ENCODE assay signal across 12 cellular contexts in the genomic region with DNA sequence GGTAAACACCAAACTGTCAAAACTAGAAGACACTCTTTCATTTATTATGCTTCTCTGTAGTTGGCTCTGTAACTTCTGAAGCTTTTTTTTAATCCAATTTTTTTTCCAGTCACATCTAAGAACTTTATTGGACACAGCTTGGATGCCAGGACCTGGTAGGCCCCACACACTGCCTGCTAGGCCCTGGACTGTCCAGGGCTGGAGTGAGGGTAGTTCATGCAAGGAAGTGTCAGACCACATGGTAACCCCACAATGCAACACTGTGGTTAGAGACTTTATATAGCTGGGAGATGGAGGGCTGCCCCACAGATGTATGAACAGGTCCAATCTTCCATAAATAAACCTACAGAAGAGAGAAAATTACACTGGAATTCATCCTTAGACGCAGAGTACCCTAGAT. TPM values are rescaled to one million over a fixed set of nuclear protein-coding genes. Genes with fewer than 3 reads are reported as not detected.
A peak's percentile ranks its signal among the peaks of the same experiment; 100 is the strongest.
DNase-seq lines count a peak whose midpoint lies in the region; ATAC-seq and TF ChIP-seq lines count a peak whose summit lies in the region.
"Had no signal": no experiment of that assay in that cellular context is flagged by ENCODE, and none has a peak within 500 bp of the region (broad histone marks: within the 10 kb centered on the region; RNA-seq: fewer than 3 reads in every experiment).

No MANE protein-coding gene starts in this region.

- H3K27ac ChIP-seq in smooth muscle cell (ENCODE audit: low read depth) = peak overlapping the region; percentile 76
- H3K27ac ChIP-seq: ovary had no signal

- peaks cover 92% of the 10 kb centered on the region for H3K4me1 Mint-ChIP-seq in activated T-cell treated with anti-CD3 and anti-CD28 coated beads, Interleukin-2, amount 50 U/mL, for 4 hours (ENCODE audit: low read depth)
- peaks cover 92% of the 10 kb centered on the region for H3K4me1 Mint-ChIP-seq in chondrocyte (ENCODE audit: low read depth)

- peaks cover 4% of the 10 kb centered on the region for H3F3A ChIP-seq in smooth muscle cell (ENCODE audit: low read depth)

- no peaks in the 10 kb centered on the region for H3K36me3 ChIP-seq in smooth muscle cell (ENCODE audit: low read depth)
- H3K36me3 ChIP-seq: ovary had no signal

- ATAC-seq in activated T-cell treated with anti-CD3 and anti-CD28 coated beads, Interleukin-2, amount 50 U/mL, for 4 hours = no peak
- no peak for ATAC-seq in HG02588 (IDR thresholded peaks at IDR 0.05; ENCODE audit: unreplicated experiment)
- ATAC-seq in GM18909 (IDR thresholded peaks at IDR 0.05; ENCODE audit: poor library complexity, unreplicated experiment) = no peak
- no peak for ATAC-seq in HG03342 (IDR thresholded peaks at IDR 0.05; ENCODE audit: unreplicated experiment)

- no peak overlapping the region for H2AFZ ChIP-seq in smooth muscle cell (ENCODE audit: low read depth)

- peaks cover 77% of the 10 kb centered on the region for H3K4me1 ChIP-seq in smooth muscle cell (ENCODE audit: low read depth)

- no peak for DNase-seq in activated T-cell treated with anti-CD3 and anti-CD28 coated beads, Interleukin-2, amount 50 U/mL, for 4 hours
- DNase-seq in activated T-cell treated with anti-CD3 and anti-CD28 coated beads for 4 hours (no peak), RPMI7951 (ENCODE audit: low read depth) (peak; percentile 59), chondrocyte (ENCODE audit: low spot score) (no peak), smooth muscle cell (lab: John Stamatoyannopoulos, UW; ENCODE audit: unreplicated experiment) (no peak)
- DNase-seq: KG1; ovary; stimulated activated CD4-positive, alpha-beta T cell treated with anti-CD3 and anti-CD28 coated beads, Interleukin-15, amount 100 ng/mL, for 24 hours; stimulated activated CD8-positive, alpha-beta memory T cell treated with anti-CD3 and anti-CD28 coated beads, Interleukin-4, amount 100 ng/mL, for 48 hours had no signal

- H3K9me3 Mint-ChIP-seq in activated T-cell treated with anti-CD3 and anti-CD28 coated beads, Interleukin-2, amount 50 U/mL, for 4 hours = no peaks in the 10 kb centered on the region
- H3K9me3 Mint-ChIP-seq in chondrocyte (ENCODE audit: low read depth) = no peaks in the 10 kb centered on the region

- H3K4me2 ChIP-seq in smooth muscle cell = peak overlapping the region; percentile 91

- H3K27me3 Mint-ChIP-seq in activated T-cell treated with anti-CD3 and anti-CD28 coated beads, Interleukin-2, amount 50 U/mL, for 4 hours (ENCODE audit: low read depth) = no peaks in the 10 kb centered on the region
- no peaks in the 10 kb centered on the region for H3K27me3 Mint-ChIP-seq in chondrocyte (ENCODE audit: low read depth)

- no peak overlapping the region for H3K9ac ChIP-seq in smooth muscle cell (ENCODE audit: low read depth)

- H3K36me3 Mint-ChIP-seq in activated T-cell treated with anti-CD3 and anti-CD28 coated beads, Interleukin-2, amount 50 U/mL, for 4 hours (ENCODE audit: insufficient read depth) = peaks cover 23% of the 10 kb centered on the region
- peaks cover 10% of the 10 kb centered on the region for H3K36me3 Mint-ChIP-seq in chondrocyte (ENCODE audit: low read depth)

- H3K9me3 ChIP-seq in smooth muscle cell (replicated peaks; ENCODE audit: low read depth) = no peaks in the 10 kb centered on the region
- H3K9me3 ChIP-seq: ovary had no signal

- H4K20me1 ChIP-seq in smooth muscle cell (ENCODE audit: low read depth) = peaks cover 100% of the 10 kb centered on the region

- H3K79me2 ChIP-seq in smooth muscle cell (ENCODE audit: low read depth) = peaks cover 100% of the 10 kb centered on the region

- TF ChIP-seq CTCF in chondrocyte (IDR thresholded peaks at IDR 0.05) (no peak), smooth muscle cell (IDR thresholded peaks at IDR 0.05; ENCODE audit: borderline replicate concordance, insufficient read depth, poor library complexity, severe bottlenecking) (no peak)

- WGBS in smooth muscle cell (ENCODE audit: low lambda C conversion rate) = 80% methylated on average over 1 of the region's 1 CpG

- no peaks in the 10 kb centered on the region for H3K27me3 ChIP-seq in smooth muscle cell (ENCODE audit: low read depth)
- H3K27me3 ChIP-seq: ovary had no signal

- peak overlapping the region; percentile 49 for H3K4me3 Mint-ChIP-seq in activated T-cell treated with anti-CD3 and anti-CD28 coated beads, Interleukin-2, amount 50 U/mL, for 4 hours
- no peak overlapping the region for H3K4me3 Mint-ChIP-seq in chondrocyte (ENCODE audit: unreplicated experiment)

- H3K4me3 ChIP-seq in smooth muscle cell = no peak overlapping the region
- H3K4me3 ChIP-seq: ovary had no signal

- H3K27ac Mint-ChIP-seq in chondrocyte (ENCODE audit: unreplicated experiment) = peak overlapping the region; percentile 73

RNA-seq across cellular contexts. Expression of a gene that starts 7.1 kb away (rescaled TPM):
- 100 to 1,000 TPM; 135 to 141 (median 140) TPM for total RNA-seq in activated T-cell treated with anti-CD3 and anti-CD28 coated beads, Interleukin-2, amount 50 U/mL, for 4 hours
- total RNA-seq in RPMI7951 (2014; rRNA removed; shearing (Covaris generic)) = 192 and 248 TPM in 2 replicates
- 141 to 192 TPM (median 190 TPM) in 3 replicates for total RNA-seq in chondrocyte
- total RNA-seq in smooth muscle cell = 749 and 1,091 TPM in 2 replicates
- 275 and 842 TPM in 2 replicates for polyA plus RNA-seq in smooth muscle cell
